1 cellular context compared by ENCODE assay signal in the genomic region with DNA sequence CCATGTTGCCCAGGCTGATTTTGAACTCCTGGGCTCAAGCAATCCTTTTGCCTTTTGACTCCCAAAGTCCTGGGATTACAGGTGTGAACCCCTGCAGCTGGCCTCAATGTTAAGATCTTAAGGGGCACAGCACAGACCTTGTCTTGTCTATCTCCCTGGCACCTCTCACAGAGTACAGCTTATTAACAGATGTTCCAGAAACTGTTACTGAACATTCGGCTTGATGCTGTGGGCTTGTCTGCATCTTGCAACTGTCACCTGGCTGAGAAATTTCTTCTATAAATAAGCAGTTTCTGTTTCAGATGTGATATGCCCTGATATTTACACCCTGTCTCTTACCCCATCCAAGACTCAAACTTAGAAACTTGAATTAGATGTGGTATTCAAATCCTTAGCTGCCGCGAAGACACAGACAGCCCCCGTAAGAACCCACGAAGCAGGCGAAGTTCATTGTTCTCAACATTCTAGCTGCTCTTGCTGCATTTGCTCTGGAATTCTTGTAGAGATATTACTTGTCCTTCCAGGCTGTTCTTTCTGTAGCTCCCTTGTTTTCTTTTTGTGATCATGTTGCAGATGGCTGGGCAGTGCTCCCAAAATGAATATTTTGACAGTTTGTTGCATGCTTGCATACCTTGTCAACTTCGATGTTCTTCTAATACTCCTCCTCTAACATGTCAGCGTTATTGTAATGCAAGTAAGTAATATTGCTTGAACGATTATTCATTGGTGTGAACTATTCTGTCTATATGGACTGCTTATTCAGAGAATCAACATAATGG.
TF ChIP-seq lines count a peak whose summit lies in the region.

A gene (plus strand): TSS at position 450 of the 779 bp plus-strand sequence. CDS start 115 bp downstream, at position 565.

TF ChIP-seq in H1, 55 proteins besides CTCF, POLR2A, EP300 and RAD21 (continued from another document):
- TF ChIP-seq SUZ12 (IDR thresholded peaks at IDR 0.05; ENCODE audit: low read length): no peak
- TF ChIP-seq SAP30 (IDR thresholded peaks at IDR 0.05; ENCODE audit: insufficient read depth, insufficient replicate concordance, low read length): no peak
- TF ChIP-seq RFX5 (IDR thresholded peaks at IDR 0.05; ENCODE audit: borderline replicate concordance, low read depth, low read length): no peak
- TF ChIP-seq SP4 (IDR thresholded peaks at IDR 0.05; ENCODE audit: low read length): no peak
- TF ChIP-seq, protein P1, sequence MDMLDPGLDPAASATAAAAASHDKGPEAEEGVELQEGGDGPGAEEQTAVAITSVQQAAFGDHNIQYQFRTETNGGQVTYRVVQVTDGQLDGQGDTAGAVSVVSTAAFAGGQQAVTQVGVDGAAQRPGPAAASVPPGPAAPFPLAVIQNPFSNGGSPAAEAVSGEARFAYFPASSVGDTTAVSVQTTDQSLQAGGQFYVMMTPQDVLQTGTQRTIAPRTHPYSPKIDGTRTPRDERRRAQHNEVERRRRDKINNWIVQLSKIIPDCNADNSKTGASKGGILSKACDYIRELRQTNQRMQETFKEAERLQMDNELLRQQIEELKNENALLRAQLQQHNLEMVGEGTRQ (IDR thresholded peaks at IDR 0.05; ENCODE audit: low read length): no peak
- no peak for TF ChIP-seq BRCA1 (IDR thresholded peaks at IDR 0.05; ENCODE audit: low read depth, low read length)
- no peak for TF ChIP-seq ZNF274 (IDR thresholded peaks at IDR 0.05; ENCODE audit: borderline replicate concordance, extremely low read depth, low read length)
- TF ChIP-seq RXRA (IDR thresholded peaks at IDR 0.05; ENCODE audit: insufficient read depth, low read depth, low read length): no peak
